In genomic region chr1:213643360-213643759, GRCh38 we compare ENCODE assay signal across 22 cellular contexts.
DNase-seq lines count a peak whose midpoint lies in the region; ATAC-seq, FAIRE-seq and TF ChIP-seq lines count a peak whose summit lies in the region.
"Had no signal": no experiment of that assay in that cellular context is flagged by ENCODE, and none has a peak within 500 bp of the region (broad histone marks: within the 10 kb centered on the region; RNA-seq: fewer than 3 reads in every experiment).

No MANE protein-coding gene starts in this region.

- no peak overlapping the region for H3K4me2 ChIP-seq in HepG2 (ENCODE audit: low read depth, low read length)
- H3K4me2 ChIP-seq: A549; BLaER1 treated with 17β-estradiol and CSF1 and Interleukin-3, amounts not matched to agents 10 nM and 100 nM had no signal

- no peaks in the 10 kb centered on the region for H4K20me1 ChIP-seq in HepG2 (ENCODE audit: insufficient read depth, low read length)
- H4K20me1 ChIP-seq: BLaER1 treated with 17β-estradiol and CSF1 and Interleukin-3, amounts not matched to agents 10 nM and 100 nM had no signal

- in situ Hi-C loops in HepG2 (cut with HindIII; ENCODE audit: extremely low pct_ligation_motif_present, low pct_unique_long_range_greater_than_20kb), result no loop called here

- H3K9me3 ChIP-seq in HepG2 (ENCODE audit: low read length) (no peaks in the 10 kb centered on the region), right lobe of liver (no peaks in the 10 kb centered on the region), small intestine (ENCODE audit: control insufficient read depth, low read depth) (no peaks in the 10 kb centered on the region)
- H3K9me3 ChIP-seq: A549; BLaER1 treated with 17β-estradiol and CSF1 and Interleukin-3, amounts not matched to agents 10 nM and 100 nM; Caco-2 had no signal

- no peak overlapping the region for H2AFZ ChIP-seq in HepG2 (ENCODE audit: low read length)

- no peak overlapping the region for H3K27ac Mint-ChIP-seq in WTC11
- H3K27ac Mint-ChIP-seq: B cell; CD4-positive, alpha-beta T cell; CD8-positive, alpha-beta T cell had no signal

- no peaks in the 10 kb centered on the region for H3K27me3 ChIP-seq in HepG2 (ENCODE audit: control insufficient read depth in 1 of 2, insufficient read depth in 2 of 2, low read length in 2 of 2)
- H3K27me3 ChIP-seq in right lobe of liver, result no peaks in the 10 kb centered on the region
- H3K27me3 ChIP-seq in small intestine (ENCODE audit: control insufficient read depth in 2 of 2, insufficient read depth in 2 of 2, low read length in 2 of 2), result no peaks in the 10 kb centered on the region
- H3K27me3 ChIP-seq: BLaER1 treated with 17β-estradiol and CSF1 and Interleukin-3, amounts not matched to agents 10 nM and 100 nM had no signal

- H3K4me1 ChIP-seq in HepG2 (ENCODE audit: insufficient read depth, low read length), result peaks cover 15% of the 10 kb centered on the region; the same call in 1 of the 2 replicates
- no peaks in the 10 kb centered on the region for H3K4me1 ChIP-seq in right lobe of liver
- no peaks in the 10 kb centered on the region for H3K4me1 ChIP-seq in small intestine (ENCODE audit: control insufficient read depth in 2 of 2, insufficient read depth in 1 of 2, low read depth in 1 of 2, low read length in 1 of 2)
- H3K4me1 ChIP-seq: A549; BLaER1 treated with 17β-estradiol and CSF1 and Interleukin-3, amounts not matched to agents 10 nM and 100 nM had no signal

- intact Hi-C loops in HepG2 (cut with micrococcal nuclease; ENCODE audit: unreplicated experiment), result no loop called here
- intact Hi-C loops in right lobe of liver (cut with DNase I), result no loop called here

- H3K27ac ChIP-seq in HepG2 (ENCODE audit: extremely low read length, insufficient read depth, low read length), result no peak overlapping the region
- no peak overlapping the region for H3K27ac ChIP-seq in right lobe of liver
- no peak overlapping the region for H3K27ac ChIP-seq in small intestine (ENCODE audit: low read depth in 1 of 2, low read length in 1 of 2)
- H3K27ac ChIP-seq: 22Rv1; A549; BLaER1 treated with 17β-estradiol and CSF1 and Interleukin-3, amounts not matched to agents 10 nM and 100 nM; C4-2B had no signal

- no peaks in the 10 kb centered on the region; the same call in 1 of the 2 replicates for H3K27me3 Mint-ChIP-seq in WTC11 (ENCODE audit: low read depth)
- H3K27me3 Mint-ChIP-seq: B cell had no signal

- H3K4me3 ChIP-seq in HepG2 (replicated peaks in 1 of 3; ENCODE audit: insufficient read depth in 1 of 3, low read depth in 2 of 3, low read length in 3 of 3) (no peak overlapping the region), right lobe of liver (no peak overlapping the region), small intestine (ENCODE audit: low read depth in 1 of 2, low read length in 2 of 2) (no peak overlapping the region)
- H3K4me3 ChIP-seq: A549; BLaER1 treated with 17β-estradiol and CSF1 and Interleukin-3, amounts not matched to agents 10 nM and 100 nM; GM12878 had no signal

- no peak overlapping the region for H3K9ac ChIP-seq in HepG2 (ENCODE audit: insufficient read depth, low read depth, low read length)
- H3K9ac ChIP-seq: BLaER1 treated with 17β-estradiol and CSF1 and Interleukin-3, amounts not matched to agents 10 nM and 100 nM had no signal

- peaks cover 4% of the 10 kb centered on the region; the same call in 1 of the 2 replicates for H3K4me1 Mint-ChIP-seq in WTC11
- H3K4me1 Mint-ChIP-seq: B cell had no signal

- CTCF ChIA-PET in HepG2 (lab: Yijun Ruan, JAX; ENCODE audit: low intra/inter-chr PET ratio, low total read pairs), result no interaction called here
- CTCF ChIA-PET in WTC11 (lab: Charles Lee), result no interaction called here

- ATAC-seq in HepG2, result no peak
- ATAC-seq in right lobe of liver, result no peak
- no peak for ATAC-seq in GM21576 (IDR thresholded peaks at IDR 0.05; ENCODE audit: unreplicated experiment)
- no peak for ATAC-seq in WTC11
- ATAC-seq: A549; CD8-positive, alpha-beta T cell; GM12878 had no signal

- H3K4me3 Mint-ChIP-seq in WTC11, result no peak overlapping the region
- H3K4me3 Mint-ChIP-seq: B cell; CD4-positive, alpha-beta T cell; CD8-positive, alpha-beta T cell had no signal

- H3K36me3 Mint-ChIP-seq in WTC11, result no peaks in the 10 kb centered on the region
- H3K36me3 Mint-ChIP-seq: CD8-positive, alpha-beta T cell had no signal

- no peaks in the 10 kb centered on the region; the same call in 1 of the 2 replicates for H3K9me3 Mint-ChIP-seq in WTC11
- H3K9me3 Mint-ChIP-seq: CD4-positive, alpha-beta T cell; CD8-positive, alpha-beta T cell had no signal

- FAIRE-seq in HepG2 (lab: Jason Lieb, UNC) (no peak), islet of Langerhans (lab: Jason Lieb, UNC) (peak; percentile 76), small intestine (lab: Jason Lieb, UNC) (peak; percentile 75)
- FAIRE-seq: A549, D721Med, GM12878, GM12892, GM18507 had no signal

- no peak for TF ChIP-seq EP300 in HepG2 (IDR thresholded peaks at IDR 0.05; ENCODE audit: low read depth in 2 of 2, low read length in 2 of 2)
- no peak for TF ChIP-seq EP300 in HepG2 (CRISPR knock-in tag; IDR thresholded peaks at IDR 0.05; ENCODE audit: borderline replicate concordance)

- DNase-seq in HepG2 (ENCODE audit: low spot score) (no peak), right lobe of liver (no peak), small intestine (no peak), WTC11 (ENCODE audit: low spot score) (no peak)
- DNase-seq: AML-193; Caco-2; Calu3; CD4-positive, alpha-beta T cell; CD8-positive, alpha-beta T cell; DMS79 treated with DMSO at 0.1 percent for 48 hours; GDM1 had no signal

- no peaks in the 10 kb centered on the region for H3K36me3 ChIP-seq in HepG2 (replicated peaks in 1 of 2; ENCODE audit: control insufficient read depth in 1 of 2, insufficient read depth in 2 of 2, low read length in 2 of 2)
- H3K36me3 ChIP-seq in right lobe of liver, result no peaks in the 10 kb centered on the region
- no peaks in the 10 kb centered on the region for H3K36me3 ChIP-seq in small intestine (ENCODE audit: control insufficient read depth in 2 of 2, insufficient read depth in 2 of 2, low read length in 2 of 2)
- H3K36me3 ChIP-seq: BLaER1 treated with 17β-estradiol and CSF1 and Interleukin-3, amounts not matched to agents 10 nM and 100 nM had no signal

- no TSS peak for BruUV-seq in HepG2 (replicated peaks; lab: Mats Ljungman, UMichigan)

- TF ChIP-seq CTCF in HepG2 (CRISPR knock-in tag; IDR thresholded peaks at IDR 0.05), result no peak
- TF ChIP-seq CTCF in right lobe of liver (IDR thresholded peaks at IDR 0.05), result no peak
- TF ChIP-seq CTCF in WTC11 (IDR thresholded peaks at IDR 0.05), result no peak

- POLR2A ChIA-PET in HepG2 (lab: Yijun Ruan, JAX) (no interaction called here), WTC11 (lab: Charles Lee) (no interaction called here)

- H3K79me2 ChIP-seq in HepG2 (ENCODE audit: insufficient read depth, low read length), result no peaks in the 10 kb centered on the region

- TF ChIP-seq RAD21 in HepG2 (CRISPR knock-in tag; IDR thresholded peaks at IDR 0.05), result no peak

- no peak for TF ChIP-seq POLR2A in HepG2 (IDR thresholded peaks at IDR 0.05; ENCODE audit: insufficient read depth in 1 of 2, low read depth in 2 of 2, low read length in 2 of 2)
- no peak for TF ChIP-seq POLR2A in right lobe of liver (IDR thresholded peaks at IDR 0.05)

TF ChIP-seq in HepG2, 621 proteins besides CTCF, POLR2A, EP300 and RAD21:
- TF ChIP-seq ZNF597 (CRISPR knock-in tag; IDR thresholded peaks at IDR 0.05) (no peak), HNRNPK (IDR thresholded peaks at IDR 0.05; ENCODE audit: low read depth, low read length, poor library complexity, severe bottlenecking) (peak; percentile 68)
TF ChIP-seq in HepG2: peak in this region for 1.

TF ChIP-seq in WTC11, 78 proteins besides CTCF, POLR2A, EP300 and RAD21 (continues in another document):
- no peak for TF ChIP-seq PRDM15 (CRISPR knock-in tag; IDR thresholded peaks at IDR 0.05)
